Comparison of ENCODE assay signal across 10 cellular contexts in the genomic region with DNA sequence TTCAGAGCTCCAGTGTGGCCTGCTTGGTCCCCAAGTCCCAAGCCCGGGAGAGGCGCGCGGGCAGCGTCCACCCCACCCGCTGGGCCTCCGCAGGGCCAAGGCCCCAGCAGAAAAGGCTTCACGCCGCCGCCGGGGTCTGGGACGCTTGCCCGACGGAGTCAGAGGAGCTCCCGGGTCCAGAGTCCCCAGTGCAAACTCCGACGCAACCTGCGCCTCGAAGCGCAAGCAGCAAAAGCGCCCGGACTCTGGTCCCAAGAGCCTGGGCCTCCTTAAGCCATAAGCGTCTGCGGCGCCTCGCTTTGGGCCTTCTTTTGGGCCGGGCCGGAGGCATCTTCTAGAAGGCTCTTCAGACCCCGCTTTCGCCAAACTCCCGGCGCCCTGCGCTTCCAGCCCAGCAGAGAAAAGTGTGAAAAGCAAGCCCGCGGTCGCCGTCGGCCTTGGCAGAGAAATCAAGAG. TPM values are rescaled to one million over a fixed set of nuclear protein-coding genes. Genes with fewer than 3 reads are reported as not detected.
DNase-seq lines count a peak whose midpoint lies in the region; ATAC-seq and TF ChIP-seq lines count a peak whose summit lies in the region.
"Had no signal": no experiment of that assay in that cellular context is flagged by ENCODE, and none has a peak within 500 bp of the region (broad histone marks: within the 10 kb centered on the region; RNA-seq: fewer than 3 reads in every experiment).

No MANE protein-coding gene starts in this region.

- no peak overlapping the region for H2BK12ac ChIP-seq in trophoblast cell (ENCODE audit: low read length)

- peaks cover 83 to 90% (median 86%) of the 10 kb centered on the region in 3 donors for H3K27me3 Mint-ChIP-seq in CD14-positive monocyte (ENCODE audit: low read depth in 3 of 3)

- H3K23ac ChIP-seq in trophoblast cell (ENCODE audit: low read length), result no peak overlapping the region

- no peak overlapping the region for H4K91ac ChIP-seq in trophoblast cell (ENCODE audit: low read depth, low read length)

- H3K4me3 ChIP-seq in Peyer's patch (peak overlapping the region; percentile 6 to 50 (median 31)), fibroblast of the aortic adventitia (ENCODE audit: low read depth, low read length) (peak overlapping the region; percentile 71), trophoblast cell (ENCODE audit: low read depth, low read length) (no peak overlapping the region)

- intact Hi-C loops in CD14-positive monocyte (cut with micrococcal nuclease), result no loop called here

- no CpG with 5 or more reads among the region's 38 CpGs for WGBS in trophoblast cell (ENCODE audit: extremely low coverage, insufficient coverage, insufficient read length)

- no peak overlapping the region for H4K12ac ChIP-seq in trophoblast cell (ENCODE audit: low read depth, low read length)

- H2AFZ ChIP-seq in trophoblast cell (ENCODE audit: insufficient read depth, low read length, poor library complexity), result no peak overlapping the region

- H3K4me1 Mint-ChIP-seq in CD14-positive monocyte, result peaks cover 16% of the 10 kb centered on the region

- H3K27ac Mint-ChIP-seq in CD14-positive monocyte, result no peak overlapping the region

- no peaks in the 10 kb centered on the region for H3K36me3 ChIP-seq in Peyer's patch
- no peaks in the 10 kb centered on the region for H3K36me3 ChIP-seq in trophoblast cell (ENCODE audit: control insufficient read depth in 1 of 2, insufficient read depth in 2 of 2, low read length in 2 of 2)

- no peak overlapping the region for H2AK5ac ChIP-seq in trophoblast cell (ENCODE audit: low read length)

- no peak for TF ChIP-seq CTCF in CD14-positive monocyte (IDR thresholded peaks at IDR 0.05)
- TF ChIP-seq CTCF in Peyer's patch (IDR thresholded peaks at IDR 0.05), result no peak
- TF ChIP-seq CTCF in fibroblast of the aortic adventitia (IDR thresholded peaks at IDR 0.05; ENCODE audit: insufficient read depth, low read length), result no peak

- H3K79me1 ChIP-seq in trophoblast cell (ENCODE audit: low read length), result no peaks in the 10 kb centered on the region

- no peak overlapping the region for H3K14ac ChIP-seq in trophoblast cell (ENCODE audit: low read length)

- TF ChIP-seq POLR2A in Peyer's patch (IDR thresholded peaks at IDR 0.05), result no peak

- H3K36me3 Mint-ChIP-seq in CD14-positive monocyte, result peaks cover 4 to 14% of the 10 kb centered on the region in 2 donors

- H4K8ac ChIP-seq in trophoblast cell (ENCODE audit: low read depth, low read length), result no peak overlapping the region

- peak overlapping the region; percentile 78 for H3K4me2 ChIP-seq in trophoblast cell (ENCODE audit: low read length)

- H3K27me3 ChIP-seq in Peyer's patch (peaks cover 0 to 37% of the 10 kb centered on the region in 2 donors), trophoblast cell (ENCODE audit: insufficient read depth, low read length) (peaks cover 44% of the 10 kb centered on the region)

- no peak overlapping the region for H2BK120ac ChIP-seq in trophoblast cell (ENCODE audit: insufficient read depth, low read length, poor library complexity)

- H3K18ac ChIP-seq in trophoblast cell (ENCODE audit: low read length), result no peak overlapping the region

- no peak overlapping the region for H2BK5ac ChIP-seq in trophoblast cell (ENCODE audit: low read depth, low read length, poor library complexity)

- H3K27ac ChIP-seq in Peyer's patch (peak overlapping the region in 2 of 4 donors; percentile 35 to 52), trophoblast cell (ENCODE audit: low read depth, low read length) (no peak overlapping the region)

- no peak overlapping the region for H3K4ac ChIP-seq in trophoblast cell (ENCODE audit: low read depth, low read length)

- no peak for DNase-seq in CD14-positive monocyte (ENCODE audit: low spot score)
- DNase-seq in Peyer's patch, result peak in 2 of 3 donors; percentile 47 to 48
- DNase-seq in fibroblast of the aortic adventitia (ENCODE audit: low read depth), result no peak
- DNase-seq in trophoblast cell, result no peak
- DNase-seq in NCI-H446 treated with DMSO at 0.1 percent for 48 hours (lab: John Stamatoyannopoulos, UW), result no peak
- DNase-seq in SK-N-DZ (ENCODE audit: low spot score), result no peak
- no peak for DNase-seq in D341Med (ENCODE audit: low spot score)
- DNase-seq: NCI-H2029 treated with DMSO at 0.1 percent for 48 hours had no signal

- H3K9ac ChIP-seq in trophoblast cell (ENCODE audit: low read length), result no peak overlapping the region

- H3K9me3 ChIP-seq in Peyer's patch (peaks cover 0 to 3% (median 0%) of the 10 kb centered on the region in 4 donors), trophoblast cell (ENCODE audit: insufficient read depth, low read depth, low read length) (peaks cover 5% of the 10 kb centered on the region)

- no peak for ATAC-seq in HG02571 (IDR thresholded peaks at IDR 0.05; ENCODE audit: unreplicated experiment)

- H3K4me1 ChIP-seq in Peyer's patch (peaks cover 0 to 17% (median 0%) of the 10 kb centered on the region in 4 donors), trophoblast cell (ENCODE audit: control insufficient read depth in 1 of 2, insufficient read depth in 2 of 2, low read length in 2 of 2) (peaks cover 4 to 14% of the 10 kb centered on the region in 2 experiments)

- H3K79me2 ChIP-seq in trophoblast cell (ENCODE audit: control insufficient read depth, insufficient read depth, low read length, poor library complexity), result no peaks in the 10 kb centered on the region

- peaks cover 8 to 52% (median 45%) of the 10 kb centered on the region in 7 donors for H3K9me3 Mint-ChIP-seq in CD14-positive monocyte

- peak overlapping the region; percentile 62 to 91 for H3K4me3 Mint-ChIP-seq in CD14-positive monocyte

RNA-seq across cellular contexts. Expression of a gene that starts 1.4 kb away (rescaled TPM):
- polyA plus RNA-seq in CD14-positive monocyte, result not detected
- total RNA-seq in Peyer's patch (1 to 10 TPM in 2 of 4 donors, under 1 TPM in 1, not detected in 1; 0.57 to 4.2 (median 1.9) TPM), fibroblast of the aortic adventitia (ENCODE audit: low replicate concordance) (16.1 and 27.1 TPM in 2 replicates)
- 0.19 and 0.21 TPM in 2 replicates for polyA plus RNA-seq in trophoblast cell (2013)
- 0.10 and 0.60 TPM in 2 replicates for polyA plus RNA-seq in SK-N-DZ (2014; cell fraction: cytosol; rRNA removed)
- polyA plus RNA-seq in SK-N-DZ (2014; cell fraction: nucleus; rRNA removed), result 0.26 and 2.3 TPM in 2 replicates
- total RNA-seq: activated CD8-positive, alpha-beta memory T cell treated with anti-CD3 and anti-CD28 coated beads for 36 hours had no signal

Comparison
In these comparisons a context has a peak if more than half of its experiments do, and no peak if none do; other contexts are left out.
1. DNase-seq: peak in Peyer's patch (2 of 3); none in CD14-positive monocyte (single experiment), fibroblast of the aortic adventitia (single experiment), trophoblast cell (0 of 2), NCI-H446 treated with DMSO at 0.1 percent for 48 hours (single experiment), SK-N-DZ (single experiment) and D341Med (single experiment).